In genomic region chr1:3741566-3742438, GRCh38 we compare ENCODE assay signal across 23 cellular contexts. TPM values are rescaled to one million over a fixed set of nuclear protein-coding genes. Genes with fewer than 3 reads are reported as not detected.
A peak's percentile ranks its signal among the peaks of the same experiment; 100 is the strongest.
DNase-seq lines count a peak whose midpoint lies in the region; ATAC-seq, FAIRE-seq and TF ChIP-seq lines count a peak whose summit lies in the region.
"Had no signal": no experiment of that assay in that cellular context is flagged by ENCODE, and none has a peak within 500 bp of the region (broad histone marks: within the 10 kb centered on the region; RNA-seq: fewer than 3 reads in every experiment).

No MANE protein-coding gene starts in this region.

- intact Hi-C loops in kidney (cut with DNase I) = no loop called here

- H3K9me3 Mint-ChIP-seq in GM23338 = no peaks in the 10 kb centered on the region

- H3K4me2 ChIP-seq in GM23338 (no peak overlapping the region), osteoblast (ENCODE audit: insufficient read depth, low read length) (no peak overlapping the region)

- H3K36me3 Mint-ChIP-seq in GM23338 (ENCODE audit: low read depth) = peaks cover 48% of the 10 kb centered on the region

- H3K27ac Mint-ChIP-seq in GM23338 = peak overlapping the region; percentile 69; the same call in 1 of the 2 replicates

- H3K4me1 ChIP-seq in GM23338 (ENCODE audit: insufficient read depth) (peaks cover 13% of the 10 kb centered on the region; the same call in 1 of the 2 replicates), kidney (ENCODE audit: control insufficient read depth in 1 of 2, insufficient read depth in 1 of 2, low read depth in 1 of 2, low read length in 2 of 2) (peaks cover 0 to 7% of the 10 kb centered on the region in 2 donors), osteoblast (ENCODE audit: insufficient read depth, low read length) (peaks cover 15% of the 10 kb centered on the region), foreskin keratinocyte (no peaks in the 10 kb centered on the region)

- H3K9ac ChIP-seq in kidney (ENCODE audit: low read length in 2 of 2) = no peak overlapping the region

- TF ChIP-seq CTCF in GM23338 (conservative IDR thresholded peaks at IDR 0.05; ENCODE audit: low read depth in 2 of 2) = no peak
- TF ChIP-seq CTCF in RWPE1 (conservative IDR thresholded peaks at IDR 0.05; ENCODE audit: low read depth) = no peak
- TF ChIP-seq CTCF in kidney (IDR thresholded peaks at IDR 0.05; ENCODE audit: borderline replicate concordance, extremely low read depth, insufficient read depth) = no peak
- TF ChIP-seq CTCF in osteoblast (IDR thresholded peaks at IDR 0.05; ENCODE audit: extremely low read depth, low read depth, low read length) = no peak
- TF ChIP-seq CTCF in foreskin keratinocyte (conservative IDR thresholded peaks at IDR 0.05) = no peak

- H3K9me2 ChIP-seq in GM23338 (ENCODE audit: insufficient read depth) = no peaks in the 10 kb centered on the region

- no peak for DNase-seq in GM23338 (ENCODE audit: low spot score)
- DNase-seq in RWPE1 (ENCODE audit: low spot score) = no peak
- DNase-seq in kidney = peak; percentile 46
- peak; percentile 80 for DNase-seq in osteoblast (ENCODE audit: insufficient read length, low spot score, missing footprints)
- no peak for DNase-seq in NCI-H1930 (lab: John Stamatoyannopoulos, UW)
- DNase-seq in hepatic stellate cell (ENCODE audit: low spot score) = no peak
- DNase-seq in foreskin keratinocyte = no peak
- DNase-seq: DMS 273 treated with DMSO at 0.1 percent for 48 hours, GF-D8, Karpas-422, MG63, NCI-H1092, NCI-H146, NCI-H2081 treated with DMSO at 0.1 percent for 48 hours, NCI-H2227 treated with DMSO at 0.1 percent for 48 hours, NCI-H524, SHP77 treated with DMSO at 0.1 percent for 48 hours had no signal

- H4K20me1 ChIP-seq in GM23338 (replicated peaks; ENCODE audit: insufficient read depth) (peaks cover 22% of the 10 kb centered on the region), osteoblast (ENCODE audit: insufficient read depth, low read length) (peaks cover 16% of the 10 kb centered on the region)

- CTCF ChIA-PET in RWPE1 (lab: Yijun Ruan, JAX) = interaction anchor here (0.5 to 1.1 kb wide), 2 partner anchors 47 to 93 kb away, joined by 3 read pairs; no protein-coding TSS in a partner anchor

- H3K9me3 ChIP-seq in kidney (ENCODE audit: control insufficient read depth in 1 of 2, low read length in 2 of 2) (no peaks in the 10 kb centered on the region), osteoblast (ENCODE audit: low read depth, low read length) (no peaks in the 10 kb centered on the region)
- H3K9me3 ChIP-seq: MG63 had no signal

- H3K27me3 ChIP-seq in GM23338 (ENCODE audit: insufficient read depth) (no peaks in the 10 kb centered on the region), osteoblast (ENCODE audit: insufficient read depth, low read length) (no peaks in the 10 kb centered on the region), foreskin keratinocyte (no peaks in the 10 kb centered on the region)
- H3K27me3 ChIP-seq: MG63 had no signal

- no peak for ATAC-seq in GM23338
- no peak for ATAC-seq in GM21723 (IDR thresholded peaks at IDR 0.05; ENCODE audit: unreplicated experiment)
- ATAC-seq in foreskin keratinocyte = no peak
- ATAC-seq: Panc1 had no signal

- H3K4me1 Mint-ChIP-seq in GM23338 = peaks cover 25% of the 10 kb centered on the region

- peaks cover 34% of the 10 kb centered on the region for H3K79me2 ChIP-seq in GM23338 (replicated peaks; ENCODE audit: insufficient read depth)
- no peaks in the 10 kb centered on the region for H3K79me2 ChIP-seq in osteoblast (ENCODE audit: insufficient read depth, low read length)

- no peak overlapping the region for H3K4me3 Mint-ChIP-seq in GM23338

- H3F3A ChIP-seq in GM23338 (replicated peaks; ENCODE audit: low read depth) = 0 out of 2 replicates have a peak, but pooled peaks cover 8% of the 10 kb centered on the region

- no peak overlapping the region for H3K4me3 ChIP-seq in GM23338
- H3K4me3 ChIP-seq in kidney (ENCODE audit: low read length in 2 of 2) = no peak overlapping the region
- no peak overlapping the region for H3K4me3 ChIP-seq in osteoblast (ENCODE audit: insufficient read depth, low read length)
- H3K4me3 ChIP-seq: MG63 had no signal

- H3K36me3 ChIP-seq in GM23338 (ENCODE audit: insufficient read depth) (peaks cover 8% of the 10 kb centered on the region; the same call in 1 of the 2 replicates), kidney (ENCODE audit: control insufficient read depth in 1 of 2, insufficient read depth in 2 of 2, low read length in 2 of 2) (peaks cover 7 to 20% of the 10 kb centered on the region in 2 donors), osteoblast (ENCODE audit: insufficient read depth, low read length) (peaks cover 31% of the 10 kb centered on the region)

- H3K27me3 Mint-ChIP-seq in GM23338 (ENCODE audit: insufficient read depth, low read depth, poor library complexity) = peaks cover 15% of the 10 kb centered on the region

- POLR2A ChIA-PET in RWPE1 (lab: Yijun Ruan, JAX; ENCODE audit: low non-redundant PET) = no interaction called here

- H2AFZ ChIP-seq in GM23338 = no peak overlapping the region
- H2AFZ ChIP-seq in osteoblast (ENCODE audit: low read length) = no peak overlapping the region

- H3K27ac ChIP-seq in GM23338 (ENCODE audit: low read depth) = no peak overlapping the region
- H3K27ac ChIP-seq in RWPE1 = peak overlapping the region; percentile 6; the same call in 1 of the 2 replicates
- no peak overlapping the region for H3K27ac ChIP-seq in kidney (ENCODE audit: low read depth in 2 of 2, low read length in 2 of 2)
- no peak overlapping the region for H3K27ac ChIP-seq in osteoblast (ENCODE audit: low read depth, low read length)
- no peak overlapping the region for H3K27ac ChIP-seq in foreskin keratinocyte
- H3K27ac ChIP-seq: C4-2B had no signal

- no peak for FAIRE-seq in kidney (lab: Jason Lieb, UNC)
- FAIRE-seq: GM12892 had no signal

TF ChIP-seq in GM23338, 12 proteins besides CTCF, POLR2A, EP300 and RAD21 (continues in another document):
- TF ChIP-seq CREB1 (CRISPR knock-in tag; IDR thresholded peaks at IDR 0.05; ENCODE audit: low read depth) = no peak

RNA-seq across cellular contexts. Expression of gene CCDC27, which starts 10.4 kb away (rescaled TPM):
- total RNA-seq in GM23338 (2014; rRNA removed; shearing (Covaris generic)) = 0.45 TPM in 1 of 2 replicates, not detected in the other
- 0.18 TPM in 1 of 2 replicates, not detected in the other for polyA plus RNA-seq in GM23338 (2016; fragmentation: Nextera tagmentation; extraction: Ambion mirVana)
- not detected for total RNA-seq in kidney
- polyA plus RNA-seq in kidney (ENCODE audit: insufficient read depth, low read depth, low replicate concordance) = not detected
- total RNA-seq in osteoblast = not detected in 2 replicates
- total RNA-seq in foreskin keratinocyte = not detected in 2 replicates
- polyA plus RNA-seq in foreskin keratinocyte = not detected in 2 replicates
- total RNA-seq: Daoy, H4 had no signal

RNA-seq across cellular contexts. Expression of gene SMIM1, which starts 30.7 kb away (rescaled TPM):
- total RNA-seq in GM23338 (2014; rRNA removed; shearing (Covaris generic)) = 3.2 TPM in 1 of 2 replicates, not detected in the other
- polyA plus RNA-seq in GM23338 (2016; fragmentation: Nextera tagmentation; extraction: Ambion mirVana) = 7.2 and 12.0 TPM in 2 replicates
- 7.0 TPM for total RNA-seq in kidney
- 49.5 TPM for polyA plus RNA-seq in kidney (ENCODE audit: insufficient read depth, low read depth, low replicate concordance)
- not detected in 2 replicates for total RNA-seq in osteoblast
- 4.6 and 5.3 TPM in 2 replicates for total RNA-seq in foreskin keratinocyte
- polyA plus RNA-seq in foreskin keratinocyte = 5.8 and 6.8 TPM in 2 replicates
- total RNA-seq: Daoy, H4 had no signal

RNA-seq across cellular contexts. Expression of gene LRRC47, which starts 54.5 kb away (rescaled TPM):
- 75.7 and 76.8 TPM in 2 replicates for total RNA-seq in GM23338 (2014; rRNA removed; shearing (Covaris generic))
- polyA plus RNA-seq in GM23338 (2016; fragmentation: Nextera tagmentation; extraction: Ambion mirVana) (15.8 and 17.2 TPM in 2 replicates), kidney (ENCODE audit: insufficient read depth, low read depth, low replicate concordance) (28.8 TPM), foreskin keratinocyte (29.3 and 31.8 TPM in 2 replicates)
- total RNA-seq in kidney (42.4 TPM), osteoblast (24.5 and 30.0 TPM in 2 replicates), foreskin keratinocyte (30.5 and 33.2 TPM in 2 replicates)

Comparison
In these comparisons a context has a peak if more than half of its experiments do, and no peak if none do; other contexts are left out.
1. DNase-seq: peak in kidney (single experiment) and osteoblast (single experiment); none in GM23338 (single experiment), RWPE1 (single experiment), NCI-H1930 (0 of 2), hepatic stellate cell (single experiment) and foreskin keratinocyte (0 of 2).